In the genomic region with DNA sequence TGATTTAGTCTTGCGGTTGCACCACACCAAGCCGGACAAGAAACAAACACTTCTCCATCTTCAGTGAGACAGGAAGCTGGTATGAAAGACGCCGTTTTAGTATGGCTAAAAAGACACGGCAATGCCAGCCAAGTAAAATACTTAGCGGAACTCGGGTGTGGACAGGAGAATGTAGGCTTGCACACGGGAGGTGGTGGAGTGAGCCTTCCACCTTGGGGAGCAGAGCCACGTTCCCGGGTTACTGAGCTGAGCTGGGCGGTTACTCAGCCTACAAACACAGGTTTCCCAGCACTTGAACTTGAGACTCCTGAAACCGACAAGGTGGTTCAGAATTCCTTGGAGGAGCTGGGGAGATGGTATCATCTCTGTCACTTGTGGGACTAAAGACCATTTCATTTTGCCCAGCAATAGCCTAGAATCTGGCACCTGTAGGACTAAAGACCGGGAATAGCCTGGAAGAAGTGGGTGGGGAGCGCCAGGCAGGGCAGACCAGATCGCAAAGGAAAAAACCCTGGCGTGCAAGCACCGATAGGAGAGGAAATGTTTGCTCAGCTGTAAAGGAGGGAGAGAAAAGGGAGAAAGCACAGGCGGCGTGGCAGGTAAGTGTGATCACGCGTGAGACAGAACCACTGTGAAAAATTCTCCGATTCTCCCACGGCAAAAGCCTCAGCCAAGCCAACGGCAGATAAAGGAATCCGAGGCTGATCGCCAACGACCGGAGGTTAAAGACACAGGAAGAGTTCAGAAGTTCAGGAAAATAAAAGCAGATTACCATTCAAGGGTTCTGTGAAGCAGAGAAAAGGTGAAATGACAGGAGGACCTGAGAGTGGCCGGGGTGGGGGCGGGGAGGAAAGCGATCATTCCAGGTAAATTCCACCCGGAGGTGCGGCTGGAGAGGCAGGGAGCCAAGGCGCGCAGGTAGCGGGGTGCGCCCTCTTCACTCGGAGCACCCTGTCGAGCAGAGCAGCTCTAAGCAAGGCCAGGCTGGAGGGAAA, we compare ENCODE assay signal across 8 cellular contexts. TPM values are rescaled to one million over a fixed set of nuclear protein-coding genes. Genes with fewer than 3 reads are reported as not detected.
DNase-seq lines count a peak whose midpoint lies in the region; ATAC-seq and TF ChIP-seq lines count a peak whose summit lies in the region.

No MANE protein-coding gene starts in this region.

- POLR2A ChIA-PET in CD4-positive, alpha-beta T cell (lab: Charles Lee): interaction anchor here (0.6 to 1.1 kb wide), 2 partner anchors 81 to 279 kb away, joined by 3 read pairs; no protein-coding TSS in a partner anchor
- POLR2A ChIA-PET in activated CD8-positive, alpha-beta T cell treated with anti-CD3 and anti-CD28 coated beads, Interleukin-2, amount 10 ng/mL, durations not matched to agents 7 days and 5 days (lab: Charles Lee): no interaction called here

- H3K27ac Mint-ChIP-seq in CD4-positive, alpha-beta T cell: no peak overlapping the region
- H3K27ac Mint-ChIP-seq in nephron: peak overlapping the region in 1 of 3 experiments; percentile 7
- no peak overlapping the region for H3K27ac Mint-ChIP-seq in activated CD8-positive, alpha-beta T cell treated with anti-CD3 and anti-CD28 coated beads, Interleukin-2, amount 10 ng/mL, durations not matched to agents 7 days and 5 days

- no peak overlapping the region for H3K27ac ChIP-seq in CD4-positive, alpha-beta T cell (ENCODE audit: low read depth, low read length)
- H3K27ac ChIP-seq in duodenal mucosa (ENCODE audit: low read depth, low read length): peak overlapping the region; percentile 63
- H3K27ac ChIP-seq in substantia nigra (ENCODE audit: low read depth, low read length, poor library complexity, severe bottlenecking): no peak overlapping the region

- ATAC-seq in CD4-positive, alpha-beta T cell (ENCODE audit: poor library complexity): no peak
- ATAC-seq in activated CD8-positive, alpha-beta T cell treated with anti-CD3 and anti-CD28 coated beads, Interleukin-2, amount 10 ng/mL, durations not matched to agents 7 days and 5 days: no peak
- ATAC-seq in GM21717 (IDR thresholded peaks at IDR 0.05; ENCODE audit: unreplicated experiment): no peak

- no peaks in the 10 kb centered on the region for H3K36me3 Mint-ChIP-seq in CD4-positive, alpha-beta T cell (ENCODE audit: low read depth)
- no peaks in the 10 kb centered on the region for H3K36me3 Mint-ChIP-seq in nephron (ENCODE audit: low read depth)
- no peaks in the 10 kb centered on the region for H3K36me3 Mint-ChIP-seq in activated CD8-positive, alpha-beta T cell treated with anti-CD3 and anti-CD28 coated beads, Interleukin-2, amount 10 ng/mL, durations not matched to agents 7 days and 5 days (ENCODE audit: low read depth)

- H3K36me3 ChIP-seq in duodenal mucosa (ENCODE audit: control insufficient read depth in 1 of 2, insufficient read depth in 2 of 2, low read length in 2 of 2): no peaks in the 10 kb centered on the region

- TF ChIP-seq CTCF in CD4-positive, alpha-beta T cell (IDR thresholded peaks at IDR 0.05): no peak
- TF ChIP-seq CTCF in LNCaP clone FGC (IDR thresholded peaks at IDR 0.05; ENCODE audit: control insufficient read depth, extremely low read depth, insufficient read depth) (no peak), nephron (IDR thresholded peaks at IDR 0.05; ENCODE audit: unreplicated experiment in 3 of 3) (no peak)

- no peaks in the 10 kb centered on the region for H3K9me3 Mint-ChIP-seq in CD4-positive, alpha-beta T cell
- no peaks in the 10 kb centered on the region for H3K9me3 Mint-ChIP-seq in nephron
- H3K9me3 Mint-ChIP-seq in activated CD8-positive, alpha-beta T cell treated with anti-CD3 and anti-CD28 coated beads, Interleukin-2, amount 10 ng/mL, durations not matched to agents 7 days and 5 days (ENCODE audit: insufficient read depth): no peaks in the 10 kb centered on the region

- H3K9me3 ChIP-seq in CD4-positive, alpha-beta T cell (ENCODE audit: control insufficient read depth, low read length): no peaks in the 10 kb centered on the region
- H3K9me3 ChIP-seq in duodenal mucosa (ENCODE audit: control insufficient read depth in 1 of 2, low read length in 2 of 2): no peaks in the 10 kb centered on the region

- peak overlapping the region; percentile 67 for H3K4me3 Mint-ChIP-seq in CD4-positive, alpha-beta T cell
- peak overlapping the region; percentile 49 to 76 (median 68) for H3K4me3 Mint-ChIP-seq in nephron
- no peak overlapping the region for H3K4me3 Mint-ChIP-seq in activated CD8-positive, alpha-beta T cell treated with anti-CD3 and anti-CD28 coated beads, Interleukin-2, amount 10 ng/mL, durations not matched to agents 7 days and 5 days

- peak overlapping the region; percentile 51 to 69 for H3K9ac ChIP-seq in duodenal mucosa (ENCODE audit: low read depth in 1 of 2, low read length in 2 of 2)

- peaks cover 71% of the 10 kb centered on the region for H3K27me3 Mint-ChIP-seq in CD4-positive, alpha-beta T cell
- H3K27me3 Mint-ChIP-seq in nephron (ENCODE audit: low read depth): peaks cover 60% of the 10 kb centered on the region
- H3K27me3 Mint-ChIP-seq in activated CD8-positive, alpha-beta T cell treated with anti-CD3 and anti-CD28 coated beads, Interleukin-2, amount 10 ng/mL, durations not matched to agents 7 days and 5 days (ENCODE audit: low read depth): peaks cover 33% of the 10 kb centered on the region

- intact Hi-C loops in CD4-positive, alpha-beta T cell (cut with DNase I, micrococcal nuclease): no loop called here

- H3K27me3 ChIP-seq in CD4-positive, alpha-beta T cell (ENCODE audit: control insufficient read depth, insufficient read depth, low read length): peaks cover 38% of the 10 kb centered on the region
- H3K27me3 ChIP-seq in duodenal mucosa (ENCODE audit: control insufficient read depth in 1 of 2, insufficient read depth in 2 of 2, low read length in 2 of 2): no peaks in the 10 kb centered on the region

- DNase-seq in CD4-positive, alpha-beta T cell: no peak
- DNase-seq in LNCaP clone FGC (ENCODE audit: low read depth) (no peak), SK-N-DZ (ENCODE audit: low spot score) (no peak), substantia nigra (lab: John Stamatoyannopoulos, UW) (no peak)
- no peak for DNase-seq in activated CD8-positive, alpha-beta T cell treated with anti-CD3 and anti-CD28 coated beads, Interleukin-2, amount 10 ng/mL, durations not matched to agents 7 days and 5 days

- peaks cover 5 to 9% of the 10 kb centered on the region in 2 donors for H3K4me1 ChIP-seq in duodenal mucosa (ENCODE audit: control insufficient read depth in 1 of 2, insufficient read depth in 2 of 2, low read length in 2 of 2)

- H3K4me1 Mint-ChIP-seq in CD4-positive, alpha-beta T cell (ENCODE audit: low read depth): peaks cover 11% of the 10 kb centered on the region
- H3K4me1 Mint-ChIP-seq in nephron: peaks cover 11% of the 10 kb centered on the region
- peaks cover 10% of the 10 kb centered on the region for H3K4me1 Mint-ChIP-seq in activated CD8-positive, alpha-beta T cell treated with anti-CD3 and anti-CD28 coated beads, Interleukin-2, amount 10 ng/mL, durations not matched to agents 7 days and 5 days (ENCODE audit: low read depth)

- peak overlapping the region; percentile 48 for H3K4me3 ChIP-seq in LNCaP clone FGC (ENCODE audit: low read depth, low read length)
- H3K4me3 ChIP-seq in duodenal mucosa (ENCODE audit: low read depth in 1 of 2, low read length in 2 of 2): peak overlapping the region; percentile 44 to 70

- CTCF ChIA-PET in CD4-positive, alpha-beta T cell (lab: Charles Lee): interaction anchor here (1.2 to 1.7 kb wide), 2 partner anchors 11 kb away, joined by 3 to 4 read pairs; no protein-coding TSS in a partner anchor
- CTCF ChIA-PET in activated CD8-positive, alpha-beta T cell treated with anti-CD3 and anti-CD28 coated beads, Interleukin-2, amount 10 ng/mL, durations not matched to agents 7 days and 5 days (lab: Charles Lee): interaction anchor here (1.1 to 1.6 kb wide), 3 partner anchors 11 to 57 kb away, joined by 3 to 6 read pairs (median 5); no protein-coding TSS in a partner anchor

RNA-seq across cellular contexts. Expression of a gene that starts 35.0 kb away (rescaled TPM):
- 10 to 100 TPM; 13.1 to 17.9 TPM for total RNA-seq in CD4-positive, alpha-beta T cell
- total RNA-seq in activated CD8-positive, alpha-beta T cell treated with anti-CD3 and anti-CD28 coated beads, Interleukin-2, amount 10 ng/mL, durations not matched to agents 7 days and 5 days: 10 to 100 TPM; 63.5 to 64.0 TPM
- 87.8 and 101 TPM in 2 replicates for polyA plus RNA-seq in SK-N-DZ (2014; cell fraction: cytosol; rRNA removed)
- 47.1 and 62.9 TPM in 2 replicates for polyA plus RNA-seq in SK-N-DZ (2014; cell fraction: nucleus; rRNA removed)
